8 cellular contexts compared by ENCODE assay signal in genomic region chr16:11354733-11355574, GRCh38. TPM values are rescaled to one million over a fixed set of nuclear protein-coding genes. Genes with fewer than 3 reads are reported as not detected.
DNase-seq lines count a peak whose midpoint lies in the region; ATAC-seq and TF ChIP-seq lines count a peak whose summit lies in the region.

No MANE protein-coding gene starts in this region.

- H2AFZ ChIP-seq in IMR-90 (replicated peaks; ENCODE audit: low read length, poor library complexity) (peak overlapping the region; percentile 24), hepatocyte (no peak overlapping the region)

- POLR2A ChIA-PET in IMR-90 (lab: Charles Lee; ENCODE audit: unreplicated experiment), result no interaction called here

- H4K8ac ChIP-seq in IMR-90 (ENCODE audit: low read depth in 2 of 2, low read length in 2 of 2), result peak overlapping the region; percentile 44 to 54; a peak in 3 of 4 replicates

- dilution Hi-C loops in IMR-90 (cut with HindIII; ENCODE audit: low sequenced_read_pairs, unreplicated experiment), result no loop called here

- H3K9me3 ChIP-seq in IMR-90 (ENCODE audit: control insufficient read depth, insufficient read depth, low read length), result no peaks in the 10 kb centered on the region
- H3K9me3 ChIP-seq in hepatocyte (ENCODE audit: low read depth), result no peaks in the 10 kb centered on the region

- intact Hi-C loops in IMR-90 (cut with micrococcal nuclease), result loop anchor here (5.0 kb wide), 2 partner anchors 58 to 248 kb away; no protein-coding TSS in a partner anchor

- H3K56ac ChIP-seq in IMR-90 (ENCODE audit: extremely low read depth, insufficient read depth, low read length), result 0 out of 2 replicates have a peak overlapping the region, but pooled peaks have one; percentile 29

- H3K9me1 ChIP-seq in IMR-90 (ENCODE audit: insufficient read depth, low read length), result peaks cover 15% of the 10 kb centered on the region

- TF ChIP-seq CTCF in AG10803 (conservative IDR thresholded peaks at IDR 0.05; ENCODE audit: low read length), result no peak
- TF ChIP-seq CTCF in GM20000 (IDR thresholded peaks at IDR 0.05; ENCODE audit: extremely low read depth, missing control alignments), result peak; percentile 18
- TF ChIP-seq CTCF in IMR-90 (conservative IDR thresholded peaks at IDR 0.05; ENCODE audit: low read depth, low read length), result peak; percentile 11; the same call in 1 of the 2 replicates
- no peak for TF ChIP-seq CTCF in hepatocyte (IDR thresholded peaks at IDR 0.05; ENCODE audit: poor library complexity)

- no peak for TF ChIP-seq POLR2A in IMR-90 (IDR thresholded peaks at IDR 0.05; ENCODE audit: low read depth, low read length)

- peak overlapping the region; percentile 78 for H3K4me3 Mint-ChIP-seq in stimulated activated memory B cell treated with anti-CD40 and anti-IgM and Interleukin-4, amounts not matched to agents 10 μg/mL and 1 μg/mL and 100 μg/mL, for 72 hours

- peak overlapping the region; percentile 43; the same call in 1 of the 2 replicates for H3K9ac ChIP-seq in IMR-90 (ENCODE audit: low read depth, low read length)

- H3K4me2 ChIP-seq in IMR-90 (ENCODE audit: low read depth, low read length) (peak overlapping the region; percentile 48), hepatocyte (no peak overlapping the region)

- peak overlapping the region; percentile 65 for H3K14ac ChIP-seq in IMR-90 (replicated peaks; ENCODE audit: low read depth, low read length)

- peak overlapping the region; percentile 50; the same call in 1 of the 2 replicates for H2BK20ac ChIP-seq in IMR-90 (ENCODE audit: low read depth, low read length)

- peaks cover 7% of the 10 kb centered on the region for H3K36me3 Mint-ChIP-seq in stimulated activated memory B cell treated with anti-CD40 and anti-IgM and Interleukin-4, amounts not matched to agents 10 μg/mL and 1 μg/mL and 100 μg/mL, for 72 hours

- H2BK120ac ChIP-seq in IMR-90 (ENCODE audit: low read depth, low read length), result peak overlapping the region; percentile 46; the same call in 1 of the 2 replicates

- no peaks in the 10 kb centered on the region for H3K9me3 Mint-ChIP-seq in stimulated activated memory B cell treated with anti-CD40 and anti-IgM and Interleukin-4, amounts not matched to agents 10 μg/mL and 1 μg/mL and 100 μg/mL, for 72 hours

- no peaks in the 10 kb centered on the region for H3K9me2 ChIP-seq in hepatocyte (replicated peaks; ENCODE audit: insufficient read depth)

- TF ChIP-seq RAD21 in IMR-90 (IDR thresholded peaks at IDR 0.05; ENCODE audit: low read length), result no peak

- no peaks in the 10 kb centered on the region for H4K20me1 ChIP-seq in IMR-90 (ENCODE audit: insufficient read depth, low read length)
- no peaks in the 10 kb centered on the region for H4K20me1 ChIP-seq in hepatocyte (ENCODE audit: insufficient read depth, poor library complexity, severe bottlenecking)

- peak overlapping the region; percentile 64; the same call in 2 of the 3 replicates for H2BK15ac ChIP-seq in IMR-90 (ENCODE audit: low read depth, low read length)

- ATAC-seq in IMR-90 (ENCODE audit: low read depth), result peak; percentile 32
- ATAC-seq in stimulated activated memory B cell treated with anti-CD40 and anti-IgM and Interleukin-4, amounts not matched to agents 10 μg/mL and 1 μg/mL and 100 μg/mL, for 72 hours, result peak; percentile 91

- H4K91ac ChIP-seq in IMR-90 (ENCODE audit: insufficient read depth, low read depth, low read length), result peak overlapping the region; percentile 54; the same call in 1 of the 2 replicates

- in situ Hi-C loops in IMR-90 (cut with MboI; ENCODE audit: low sequenced_read_pairs), result loop anchor here (10.0 kb wide), 1 partner anchor 250 kb away; no protein-coding TSS in a partner anchor

- peaks cover 19% of the 10 kb centered on the region for H3K79me2 ChIP-seq in hepatocyte

- H3K23ac ChIP-seq in IMR-90 (ENCODE audit: low read depth, low read length), result peak overlapping the region; percentile 55; the same call in 1 of the 2 replicates

- peak overlapping the region; percentile 84 for H3K18ac ChIP-seq in IMR-90 (ENCODE audit: low read depth, low read length)

- BruUV-seq in IMR-90 (replicated peaks; lab: Mats Ljungman, UMichigan), result no TSS peak

- H3K79me1 ChIP-seq in IMR-90 (ENCODE audit: low read depth in 1 of 2, low read length in 2 of 2), result peaks cover 13 to 55% of the 10 kb centered on the region in 2 experiments

- peak overlapping the region; percentile 86 for H3K27ac Mint-ChIP-seq in stimulated activated memory B cell treated with anti-CD40 and anti-IgM and Interleukin-4, amounts not matched to agents 10 μg/mL and 1 μg/mL and 100 μg/mL, for 72 hours

- 49% methylated on average over 2 of the region's 11 CpGs; no CpG with 5 or more reads in 1 of the 2 experiments for WGBS in IMR-90 (ENCODE audit: extremely low coverage in 2 of 2, insufficient read length in 1 of 2), 2 experiments
- 67% methylated on average over 11 of the region's 11 CpGs for WGBS in hepatocyte (ENCODE audit: low lambda C conversion rate, missing lambda C conversion rate)

- peak overlapping the region; percentile 72 for H2AK5ac ChIP-seq in IMR-90 (ENCODE audit: low read depth, low read length)

- H2BK5ac ChIP-seq in IMR-90 (ENCODE audit: low read depth, low read length, poor library complexity, severe bottlenecking), result peak overlapping the region; percentile 43

- H3K4me1 ChIP-seq in IMR-90 (ENCODE audit: control insufficient read depth, insufficient read depth, low read length), result peaks cover 42% of the 10 kb centered on the region
- peaks cover 46% of the 10 kb centered on the region for H3K4me1 ChIP-seq in hepatocyte (ENCODE audit: insufficient read depth)

- H3K27me3 ChIP-seq in IMR-90 (ENCODE audit: control insufficient read depth, insufficient read depth, low read length) (no peaks in the 10 kb centered on the region), hepatocyte (no peaks in the 10 kb centered on the region)

- peaks cover 8% of the 10 kb centered on the region for H3K27me3 Mint-ChIP-seq in stimulated activated memory B cell treated with anti-CD40 and anti-IgM and Interleukin-4, amounts not matched to agents 10 μg/mL and 1 μg/mL and 100 μg/mL, for 72 hours

- peak overlapping the region; percentile 76 for H3K4ac ChIP-seq in IMR-90 (ENCODE audit: low read depth, low read length)

- peak; percentile 40 for DNase-seq in AG10803 (ENCODE audit: low read depth)
- DNase-seq in GM20000 (ENCODE audit: low spot score), result peak; percentile 78
- peak; percentile 92 for DNase-seq in IMR-90
- DNase-seq in activated CD8-positive, alpha-beta memory T cell treated with anti-CD3 and anti-CD28 coated beads for 1 hour (ENCODE audit: extremely low read depth in 1 of 2, low read depth in 1 of 2), result peak; percentile 22 to 63
- DNase-seq in hepatocyte (ENCODE audit: low spot score), result no peak
- DNase-seq in DMS53 treated with DMSO at 0.1 percent for 48 hours (lab: John Stamatoyannopoulos, UW; ENCODE audit: unreplicated experiment), result no peak
- no peak for DNase-seq in ureter (ENCODE audit: low spot score)

- peaks cover 59% of the 10 kb centered on the region for H3K4me1 Mint-ChIP-seq in stimulated activated memory B cell treated with anti-CD40 and anti-IgM and Interleukin-4, amounts not matched to agents 10 μg/mL and 1 μg/mL and 100 μg/mL, for 72 hours

- H3K4me3 ChIP-seq in AG10803 (ENCODE audit: low read length) (no peak overlapping the region), IMR-90 (ENCODE audit: insufficient read depth, low read depth, low read length) (no peak overlapping the region), hepatocyte (no peak overlapping the region)

- H3K27ac ChIP-seq in IMR-90 (ENCODE audit: insufficient read depth, low read length) (peak overlapping the region; percentile 95; the same call in 1 of the 2 replicates), hepatocyte (peak overlapping the region; percentile 63)

- no peaks in the 10 kb centered on the region for H3K36me3 ChIP-seq in IMR-90 (ENCODE audit: control insufficient read depth, insufficient read depth, low read length)
- no peaks in the 10 kb centered on the region for H3K36me3 ChIP-seq in hepatocyte (replicated peaks; ENCODE audit: insufficient read depth, low read depth)

- H2AK9ac ChIP-seq in IMR-90 (replicated peaks; ENCODE audit: low read depth, low read length, poor library complexity), result peak overlapping the region; percentile 59

- H4K5ac ChIP-seq in IMR-90 (ENCODE audit: low read depth, low read length), result peak overlapping the region; percentile 50

- CTCF ChIA-PET in IMR-90 (lab: Yijun Ruan, JAX), result interaction anchor here (0.9 kb wide), 1 partner anchor 100 kb away, joined by 3 read pairs; no protein-coding TSS in a partner anchor

TF ChIP-seq in IMR-90, 13 proteins besides CTCF, POLR2A, EP300 and RAD21:
- TF ChIP-seq RCOR1 (IDR thresholded peaks at IDR 0.05; ENCODE audit: insufficient replicate concordance, low read length) (no peak), SMC3 (IDR thresholded peaks at IDR 0.05; ENCODE audit: low read depth, low read length) (peak; percentile 11; the same call in 1 of the 2 replicates), CEBPB (IDR thresholded peaks at IDR 0.05; ENCODE audit: low read depth, low read length) (peak; percentile 90), MXI1 (IDR thresholded peaks at IDR 0.05; ENCODE audit: borderline replicate concordance, low read depth, low read length) (no peak), FOS (IDR thresholded peaks at IDR 0.05; ENCODE audit: low read depth, low read length) (peak; percentile 4; the same call in 1 of the 2 replicates)
TF ChIP-seq in IMR-90: peak in this region for 3.

RNA-seq across cellular contexts. Expression of gene RMI2, which starts 9.7 kb away (rescaled TPM):
- total RNA-seq in IMR-90 (2012; rRNA removed), result 3.2 and 5.8 TPM in 2 replicates
- 4.0 and 5.6 TPM in 2 replicates for polyA plus RNA-seq in IMR-90 (2012; rRNA removed)
- polyA plus RNA-seq in IMR-90 (2012; cell fraction: cytosol; rRNA removed), result 1.7 and 3.8 TPM in 2 replicates
- 1.4 and 3.8 TPM in 2 replicates for polyA plus RNA-seq in IMR-90 (2012; cell fraction: nucleus; rRNA removed; ENCODE audit: low replicate concordance)
- total RNA-seq in hepatocyte, result 6.7 and 9.8 TPM in 2 replicates
- polyA plus RNA-seq in hepatocyte, result 11.4 and 16.1 TPM in 2 replicates
- total RNA-seq in ureter, result 8.4 TPM

Comparison
In these comparisons a context has a peak if more than half of its experiments do, and no peak if none do; other contexts are left out.
1. DNase-seq: peak in AG10803 (single experiment), GM20000 (single experiment), IMR-90 (single experiment) and activated CD8-positive, alpha-beta memory T cell treated with anti-CD3 and anti-CD28 coated beads for 1 hour (2 of 2); none in hepatocyte (single experiment), DMS53 treated with DMSO at 0.1 percent for 48 hours (single experiment) and ureter (single experiment).
2. CTCF ChIP-seq: peak in GM20000 (single experiment) and IMR-90 (single experiment); none in AG10803 (single experiment) and hepatocyte (single experiment).